Comparison of ENCODE assay signal across 14 cellular contexts in the genomic region with DNA sequence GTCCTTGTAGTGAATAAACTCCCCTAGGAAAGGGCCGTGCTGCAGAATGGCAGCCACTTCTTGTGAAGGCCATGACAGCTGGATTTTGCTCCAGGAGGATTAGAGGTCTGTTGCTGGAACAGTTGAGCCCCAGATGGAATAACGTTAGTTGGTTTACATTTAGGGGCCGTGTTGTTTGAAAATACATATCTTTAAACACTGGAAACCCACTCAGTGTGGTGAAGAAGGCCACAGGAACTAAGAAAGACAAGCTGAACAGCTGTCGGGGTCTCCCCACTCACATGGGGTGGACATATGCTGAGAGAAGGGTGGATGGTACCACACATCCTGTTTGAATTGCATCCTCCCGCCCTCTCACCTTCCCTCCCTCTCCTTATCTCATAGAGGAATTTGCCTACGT.
DNase-seq lines count a peak whose midpoint lies in the region; ATAC-seq and TF ChIP-seq lines count a peak whose summit lies in the region.
"Had no signal": no experiment of that assay in that cellular context is flagged by ENCODE, and none has a peak within 500 bp of the region (broad histone marks: within the 10 kb centered on the region; RNA-seq: fewer than 3 reads in every experiment).

No MANE protein-coding gene starts in this region.

- no peaks in the 10 kb centered on the region for H3K9me2 ChIP-seq in hepatocyte (replicated peaks; ENCODE audit: insufficient read depth)

- H2BK15ac ChIP-seq in neuronal stem cell (ENCODE audit: low read length): no peak overlapping the region

- H2BK5ac ChIP-seq in neuronal stem cell (ENCODE audit: low read length): no peak overlapping the region

- no peak overlapping the region for H3K4me3 ChIP-seq in left ventricle myocardium inferior
- no peak overlapping the region for H3K4me3 ChIP-seq in hepatocyte
- H3K4me3 ChIP-seq in neuronal stem cell (ENCODE audit: low read length in 2 of 2): peak overlapping the region in 1 of 2 donors; percentile 39
- H3K4me3 ChIP-seq in testis: no peak overlapping the region
- H3K4me3 ChIP-seq: BLaER1, HAP-1 had no signal

- H3K27ac ChIP-seq in left ventricle myocardium inferior (replicated peaks) (peak overlapping the region; percentile 30), hepatocyte (peak overlapping the region; percentile 69), neuronal stem cell (replicated peaks; ENCODE audit: low read length) (no peak overlapping the region), testis (no peak overlapping the region)
- H3K27ac ChIP-seq: BLaER1 had no signal

- DNase-seq in left ventricle myocardium inferior (no peak), Right ventricle myocardium inferior (ENCODE audit: missing footprints) (no peak), hepatocyte (ENCODE audit: low spot score) (no peak), neuronal stem cell (ENCODE audit: low spot score) (no peak), testis (no peak), amygdala (lab: John Stamatoyannopoulos, UW) (no peak)
- DNase-seq: 8988T; AML-193; CD4-positive, CD25-positive, alpha-beta regulatory T cell; DMS53; GF-D8 had no signal

- 56% methylated on average over 6 of the region's 6 CpGs for WGBS in hepatocyte (ENCODE audit: low lambda C conversion rate, missing lambda C conversion rate)
- no CpG with 5 or more reads among the region's 6 CpGs for WGBS in neuronal stem cell (ENCODE audit: extremely low coverage in 2 of 2, insufficient read length in 2 of 2, insufficient replicate concordance in 1 of 2), 2 donors
- WGBS in testis, 2 donors: 63 to 87% methylated on average over 6 of the region's 6 CpGs

- intact Hi-C loops in left ventricle myocardium inferior (cut with micrococcal nuclease): no loop called here
- intact Hi-C loops in Right ventricle myocardium inferior (cut with DNase I): no loop called here
- intact Hi-C loops in testis (cut with DNase I; ENCODE audit: low total_unique reads): no loop called here

- no peak overlapping the region for H3K23ac ChIP-seq in neuronal stem cell (ENCODE audit: low read depth, low read length, poor library complexity)

- TF ChIP-seq CTCF in left ventricle myocardium inferior (IDR thresholded peaks at IDR 0.05; ENCODE audit: borderline replicate concordance): no peak
- no peak for TF ChIP-seq CTCF in hepatocyte (IDR thresholded peaks at IDR 0.05; ENCODE audit: poor library complexity)
- no peak for TF ChIP-seq CTCF in testis (IDR thresholded peaks at IDR 0.05)

- no peaks in the 10 kb centered on the region for H3K79me2 ChIP-seq in hepatocyte

- H3K27me3 ChIP-seq in left ventricle myocardium inferior (ENCODE audit: low read depth) (no peaks in the 10 kb centered on the region), hepatocyte (no peaks in the 10 kb centered on the region), neuronal stem cell (ENCODE audit: control insufficient read depth in 3 of 3, insufficient read depth in 3 of 3, low read depth in 1 of 3, low read length in 3 of 3) (no peaks in the 10 kb centered on the region), testis (no peaks in the 10 kb centered on the region)
- H3K27me3 ChIP-seq: BLaER1 had no signal

- no peak overlapping the region for H4K91ac ChIP-seq in neuronal stem cell (ENCODE audit: low read depth, low read length, poor library complexity)

- no peaks in the 10 kb centered on the region for H3K36me3 ChIP-seq in left ventricle myocardium inferior
- no peaks in the 10 kb centered on the region for H3K36me3 ChIP-seq in hepatocyte (replicated peaks; ENCODE audit: insufficient read depth, low read depth)
- H3K36me3 ChIP-seq in neuronal stem cell (replicated peaks in 1 of 2; ENCODE audit: control insufficient read depth in 2 of 2, insufficient read depth in 2 of 2, low read length in 2 of 2): no peaks in the 10 kb centered on the region
- H3K36me3 ChIP-seq in testis (ENCODE audit: low read depth, missing control alignments): no peaks in the 10 kb centered on the region
- H3K36me3 ChIP-seq: BLaER1, HAP-1 had no signal

- H3K18ac ChIP-seq in neuronal stem cell (ENCODE audit: low read length): no peak overlapping the region

- peaks cover 84% of the 10 kb centered on the region for H3K4me1 ChIP-seq in left ventricle myocardium inferior
- H3K4me1 ChIP-seq in hepatocyte (ENCODE audit: insufficient read depth): peaks cover 13% of the 10 kb centered on the region
- peaks cover 0 to 11% of the 10 kb centered on the region in 2 donors for H3K4me1 ChIP-seq in neuronal stem cell (ENCODE audit: control insufficient read depth in 2 of 2, insufficient read depth in 1 of 2, low read depth in 1 of 2, low read length in 2 of 2)
- H3K4me1 ChIP-seq in testis: no peaks in the 10 kb centered on the region
- H3K4me1 ChIP-seq: HAP-1 had no signal

- no peaks in the 10 kb centered on the region for H3K9me3 ChIP-seq in left ventricle myocardium inferior (replicated peaks)
- no peaks in the 10 kb centered on the region for H3K9me3 ChIP-seq in hepatocyte (ENCODE audit: low read depth)
- no peaks in the 10 kb centered on the region for H3K9me3 ChIP-seq in neuronal stem cell (replicated peaks in 1 of 2; ENCODE audit: control insufficient read depth in 2 of 2, insufficient read depth in 1 of 2, low read depth in 1 of 2, low read length in 2 of 2)
- no peaks in the 10 kb centered on the region for H3K9me3 ChIP-seq in testis
- H3K9me3 ChIP-seq: BLaER1, HAP-1 had no signal

- no peak overlapping the region for H3K14ac ChIP-seq in neuronal stem cell (ENCODE audit: low read length)

- H4K8ac ChIP-seq in neuronal stem cell (ENCODE audit: low read depth, low read length): no peak overlapping the region

- no peak overlapping the region for H3K4ac ChIP-seq in neuronal stem cell (ENCODE audit: low read length)

- no peak for TF ChIP-seq POLR2A in testis (IDR thresholded peaks at IDR 0.05)

- H2AK5ac ChIP-seq in neuronal stem cell (ENCODE audit: low read depth, low read length): peak overlapping the region; percentile 9

- no peaks in the 10 kb centered on the region for H3K79me1 ChIP-seq in neuronal stem cell (ENCODE audit: low read depth, low read length)

- no peaks in the 10 kb centered on the region for H4K20me1 ChIP-seq in hepatocyte (ENCODE audit: insufficient read depth, poor library complexity, severe bottlenecking)
- H4K20me1 ChIP-seq: BLaER1 had no signal

- no peak overlapping the region for H2BK120ac ChIP-seq in neuronal stem cell (ENCODE audit: low read depth, low read length)

- H3K4me2 ChIP-seq in hepatocyte (peak overlapping the region; percentile 22), neuronal stem cell (ENCODE audit: insufficient read depth, low read length, poor library complexity, severe bottlenecking) (no peak overlapping the region)
- H3K4me2 ChIP-seq: BLaER1 had no signal

- H3K9ac ChIP-seq in neuronal stem cell (ENCODE audit: low read depth, low read length, poor library complexity): no peak overlapping the region
- H3K9ac ChIP-seq: BLaER1 had no signal

- no peak overlapping the region for H2BK12ac ChIP-seq in neuronal stem cell (ENCODE audit: low read length)

- no peak for ATAC-seq in Right ventricle myocardium inferior
- ATAC-seq in HG02870 (IDR thresholded peaks at IDR 0.05; ENCODE audit: unreplicated experiment): no peak

- H2AFZ ChIP-seq in hepatocyte (no peak overlapping the region), neuronal stem cell (ENCODE audit: low read length) (no peak overlapping the region)

Comparison
In these comparisons a context has a peak if more than half of its experiments do, and no peak if none do; other contexts are left out.
1. H3K27ac ChIP-seq: peak in left ventricle myocardium inferior (single experiment) and hepatocyte (single experiment); none in neuronal stem cell (single experiment) and testis (0 of 2).